Comparison of ENCODE assay signal across 6 cellular contexts in genomic region chr3:156184156-156184555, GRCh38.
"Had no signal": no experiment of that assay in that cellular context is flagged by ENCODE, and none has a peak within 500 bp of the region (broad histone marks: within the 10 kb centered on the region; RNA-seq: fewer than 3 reads in every experiment).

No MANE protein-coding gene starts in this region.

- DNase-seq: IMR-90, KBM-7, KG1 had no signal

- FAIRE-seq: HepG2, HTR-8/SVneo, K562 had no signal

- ATAC-seq: HepG2, K562 had no signal
